14 cellular contexts compared by ENCODE assay signal in genomic region chr2:73679237-73679636, GRCh38. TPM values are rescaled to one million over a fixed set of nuclear protein-coding genes. Genes with fewer than 3 reads are reported as not detected.
"Had no signal": no experiment of that assay in that cellular context is flagged by ENCODE, and none has a peak within 500 bp of the region (broad histone marks: within the 10 kb centered on the region; RNA-seq: fewer than 3 reads in every experiment).

No MANE protein-coding gene starts in this region.

RNA-seq across cellular contexts. Expression of gene NAT8, which starts 37.0 kb away (rescaled TPM):
- total RNA-seq: activated B cell treated with CpG ODN at 0.5 μM for 24 hours; activated CD4-positive, alpha-beta memory T cell treated with anti-CD3 and anti-CD28 coated beads for 36 hours; activated CD4-positive, alpha-beta memory T cell treated with anti-CD3 and anti-CD28 coated beads, Interleukin-2, amount 10 ng/mL, durations not matched to agents 7 days and 5 days; activated CD4-positive, alpha-beta T cell treated with anti-CD3 and anti-CD28 coated beads for 36 hours; activated CD4-positive, alpha-beta T cell treated with anti-CD3 and anti-CD28 coated beads, Interleukin-2, amount 10 ng/mL, durations not matched to agents 24 days and 14 days; activated CD4-positive, alpha-beta T cell treated with anti-CD3 and anti-CD28 coated beads, Interleukin-2, amount 10 ng/mL, durations not matched to agents 7 days and 5 days; activated CD8-positive, alpha-beta memory T cell treated with anti-CD3 and anti-CD28 coated beads for 36 hours; activated CD8-positive, alpha-beta memory T cell treated with anti-CD3 and anti-CD28 coated beads, Interleukin-2, amount 10 ng/mL, durations not matched to agents 7 days and 5 days; activated CD8-positive, alpha-beta T cell treated with anti-CD3 and anti-CD28 coated beads for 36 hours; activated CD8-positive, alpha-beta T cell treated with anti-CD3 and anti-CD28 coated beads, Interleukin-2, amount 10 ng/mL, durations not matched to agents 7 days and 5 days; T-helper 1 cell treated with Interleukin-12 subunit alpha and Interleukin-12 subunit beta and Interleukin-4 antibody, amounts not matched to agents 30 ng/mL and 1 ng/mL, for 36 hours; T-helper 17 cell; T-helper 2 cell treated with Interferon-gamma antibody and Interleukin-4, amounts not matched to agents 100 ng/mL and 5 ng/mL, for 36 hours; WTC11 had no signal
